Comparison of ENCODE assay signal across 18 cellular contexts in genomic region chr3:119529883-119530282, GRCh38. TPM values are rescaled to one million over a fixed set of nuclear protein-coding genes. Genes with fewer than 3 reads are reported as not detected.
DNase-seq lines count a peak whose midpoint lies in the region; ATAC-seq and TF ChIP-seq lines count a peak whose summit lies in the region.
"Had no signal": no experiment of that assay in that cellular context is flagged by ENCODE, and none has a peak within 500 bp of the region (broad histone marks: within the 10 kb centered on the region; RNA-seq: fewer than 3 reads in every experiment).

No MANE protein-coding gene starts in this region.

- no peaks in the 10 kb centered on the region for H3K9me3 ChIP-seq in fibroblast of lung (ENCODE audit: control insufficient read depth, insufficient read depth, low read depth, low read length)
- H3K9me3 ChIP-seq in osteoblast (ENCODE audit: low read depth, low read length): no peaks in the 10 kb centered on the region
- no peaks in the 10 kb centered on the region for H3K9me3 ChIP-seq in neural progenitor cell (ENCODE audit: low read depth)
- H3K9me3 ChIP-seq: testis had no signal

- H3K79me2 ChIP-seq in fibroblast of lung (ENCODE audit: control insufficient read depth, insufficient read depth, low read length): no peaks in the 10 kb centered on the region
- no peaks in the 10 kb centered on the region for H3K79me2 ChIP-seq in osteoblast (ENCODE audit: insufficient read depth, low read length)
- no peaks in the 10 kb centered on the region for H3K79me2 ChIP-seq in neural progenitor cell (ENCODE audit: low read depth)

- H3K4me3 ChIP-seq in fibroblast of lung (replicated peaks in 1 of 4; ENCODE audit: control extremely low read depth in 1 of 4, insufficient read depth in 1 of 4, low read depth in 3 of 4, low read length in 4 of 4) (no peak overlapping the region), osteoblast (ENCODE audit: insufficient read depth, low read length) (no peak overlapping the region), neural progenitor cell (no peak overlapping the region)
- H3K4me3 ChIP-seq: SK-N-MC, testis had no signal

- H3K4me2 ChIP-seq in fibroblast of lung (ENCODE audit: extremely low read depth, insufficient read depth, low read length) (peak overlapping the region; percentile 20), osteoblast (ENCODE audit: insufficient read depth, low read length) (peak overlapping the region; percentile 55), neural progenitor cell (no peak overlapping the region)

- POLR2A ChIA-PET in HEK293T (lab: Yijun Ruan, JAX): no interaction called here

- no peak overlapping the region for H3K4me3 Mint-ChIP-seq in activated T-helper 17 cell treated with anti-CD3 and anti-CD28 coated beads, Interleukin-2, amount 50 U/mL, for 72 hours
- no peak overlapping the region for H3K4me3 Mint-ChIP-seq in neural progenitor cell
- H3K4me3 Mint-ChIP-seq: activated naive CD4-positive, alpha-beta T cell treated with anti-CD3 and anti-CD28 coated beads, Interleukin-2, amount 50 U/mL, for 24 hours; effector memory CD8-positive, alpha-beta T cell; neural crest cell had no signal

- peaks cover 4% of the 10 kb centered on the region for H3K4me1 Mint-ChIP-seq in activated T-helper 17 cell treated with anti-CD3 and anti-CD28 coated beads, Interleukin-2, amount 50 U/mL, for 72 hours
- H3K4me1 Mint-ChIP-seq in neural progenitor cell: no peaks in the 10 kb centered on the region
- H3K4me1 Mint-ChIP-seq: activated naive CD4-positive, alpha-beta T cell treated with anti-CD3 and anti-CD28 coated beads, Interleukin-2, amount 50 U/mL, for 24 hours; neural crest cell had no signal

- H3K36me3 Mint-ChIP-seq in activated T-helper 17 cell treated with anti-CD3 and anti-CD28 coated beads, Interleukin-2, amount 50 U/mL, for 72 hours (ENCODE audit: low read depth): peaks cover 78% of the 10 kb centered on the region
- peaks cover 11% of the 10 kb centered on the region for H3K36me3 Mint-ChIP-seq in neural progenitor cell

- H3K9ac ChIP-seq in fibroblast of lung (ENCODE audit: insufficient read depth, low read length) (no peak overlapping the region), neural progenitor cell (no peak overlapping the region)

- peak; percentile 57 for DNase-seq in EL
- DNase-seq in fibroblast of lung (ENCODE audit: low read depth in 2 of 2): peak; percentile 37 to 64
- peak; percentile 38 for DNase-seq in osteoblast (ENCODE audit: insufficient read length, low spot score, missing footprints)
- DNase-seq in neural progenitor cell (ENCODE audit: low spot score): no peak
- no peak for DNase-seq in HEK293T (ENCODE audit: extremely low spot score)
- DNase-seq: activated CD4-positive, alpha-beta T cell treated with anti-CD3 and anti-CD28 coated beads, Interleukin-2, amount 50 U/mL, for 1 hour; central memory CD4-positive, alpha-beta T cell; DMS 273 treated with DMSO at 0.1 percent for 48 hours; effector memory CD8-positive, alpha-beta T cell; PC-3; testis had no signal

- H2AFZ ChIP-seq in fibroblast of lung (ENCODE audit: low read length) (no peak overlapping the region), osteoblast (ENCODE audit: low read length) (peak overlapping the region; percentile 29), neural progenitor cell (replicated peaks) (no peak overlapping the region)

- H3F3A ChIP-seq in neural progenitor cell (ENCODE audit: low read depth): no peaks in the 10 kb centered on the region

- H3K27ac Mint-ChIP-seq in activated T-helper 17 cell treated with anti-CD3 and anti-CD28 coated beads, Interleukin-2, amount 50 U/mL, for 72 hours: peak overlapping the region; percentile 68
- no peak overlapping the region for H3K27ac Mint-ChIP-seq in neural progenitor cell
- H3K27ac Mint-ChIP-seq: activated naive CD4-positive, alpha-beta T cell treated with anti-CD3 and anti-CD28 coated beads, Interleukin-2, amount 50 U/mL, for 24 hours; effector memory CD8-positive, alpha-beta T cell had no signal

- H3K27me3 ChIP-seq in fibroblast of lung (ENCODE audit: control insufficient read depth, insufficient read depth, low read length): no peaks in the 10 kb centered on the region
- H3K27me3 ChIP-seq in osteoblast (ENCODE audit: insufficient read depth, low read length): no peaks in the 10 kb centered on the region
- no peaks in the 10 kb centered on the region for H3K27me3 ChIP-seq in neural progenitor cell
- H3K27me3 ChIP-seq: testis had no signal

- H3K27ac ChIP-seq in fibroblast of lung (ENCODE audit: insufficient read depth, low read length) (no peak overlapping the region), osteoblast (ENCODE audit: low read depth, low read length) (peak overlapping the region; percentile 24), neural progenitor cell (no peak overlapping the region)
- H3K27ac ChIP-seq: C4-2B, SK-N-MC, testis had no signal

- no peak for TF ChIP-seq CTCF in fibroblast of lung (conservative IDR thresholded peaks at IDR 0.05 in 1 of 2, IDR thresholded peaks at IDR 0.05 in 1 of 2; ENCODE audit: low read depth in 1 of 2, low read length in 2 of 2)
- TF ChIP-seq CTCF in osteoblast (IDR thresholded peaks at IDR 0.05; ENCODE audit: extremely low read depth, low read depth, low read length): no peak
- TF ChIP-seq CTCF in neural progenitor cell (IDR thresholded peaks at IDR 0.05): no peak

- no peaks in the 10 kb centered on the region for H3K9me3 Mint-ChIP-seq in activated T-helper 17 cell treated with anti-CD3 and anti-CD28 coated beads, Interleukin-2, amount 50 U/mL, for 72 hours
- no peaks in the 10 kb centered on the region for H3K9me3 Mint-ChIP-seq in neural progenitor cell
- H3K9me3 Mint-ChIP-seq: activated naive CD4-positive, alpha-beta T cell treated with anti-CD3 and anti-CD28 coated beads, Interleukin-2, amount 50 U/mL, for 24 hours; effector memory CD8-positive, alpha-beta T cell; neural crest cell had no signal

- H3K36me3 ChIP-seq in fibroblast of lung (ENCODE audit: control insufficient read depth, insufficient read depth, low read length): no peaks in the 10 kb centered on the region
- H3K36me3 ChIP-seq in osteoblast (ENCODE audit: insufficient read depth, low read length): peaks cover 6% of the 10 kb centered on the region
- H3K36me3 ChIP-seq in neural progenitor cell: no peaks in the 10 kb centered on the region

- CTCF ChIA-PET in HEK293T (lab: Yijun Ruan, JAX): no interaction called here

- H3K4me1 ChIP-seq in fibroblast of lung (ENCODE audit: control insufficient read depth, extremely low read depth, insufficient read depth, low read length) (peaks cover 4% of the 10 kb centered on the region), osteoblast (ENCODE audit: insufficient read depth, low read length) (peaks cover 11% of the 10 kb centered on the region), neural progenitor cell (no peaks in the 10 kb centered on the region)
- H3K4me1 ChIP-seq: testis had no signal

- no peaks in the 10 kb centered on the region for H3K27me3 Mint-ChIP-seq in activated T-helper 17 cell treated with anti-CD3 and anti-CD28 coated beads, Interleukin-2, amount 50 U/mL, for 72 hours
- H3K27me3 Mint-ChIP-seq in neural progenitor cell (ENCODE audit: insufficient read depth, low read depth): no peaks in the 10 kb centered on the region
- H3K27me3 Mint-ChIP-seq: activated naive CD4-positive, alpha-beta T cell treated with anti-CD3 and anti-CD28 coated beads, Interleukin-2, amount 50 U/mL, for 24 hours; effector memory CD8-positive, alpha-beta T cell had no signal

- ATAC-seq in activated T-helper 17 cell treated with anti-CD3 and anti-CD28 coated beads, Interleukin-2, amount 50 U/mL, for 72 hours (replicated peaks): no peak
- ATAC-seq in GM21390 (IDR thresholded peaks at IDR 0.05; ENCODE audit: unreplicated experiment) (no peak), GM21447 (IDR thresholded peaks at IDR 0.05; ENCODE audit: unreplicated experiment) (no peak)
- ATAC-seq: effector memory CD8-positive, alpha-beta T cell; PC-3 had no signal

- no peaks in the 10 kb centered on the region for H4K20me1 ChIP-seq in fibroblast of lung (ENCODE audit: control insufficient read depth, extremely low read depth, insufficient read depth, low read length)
- no peaks in the 10 kb centered on the region for H4K20me1 ChIP-seq in osteoblast (ENCODE audit: insufficient read depth, low read length)
- H4K20me1 ChIP-seq in neural progenitor cell (ENCODE audit: low read depth): no peaks in the 10 kb centered on the region

TF ChIP-seq in HEK293T, 16 proteins besides CTCF, POLR2A, EP300 and RAD21 (continues in another document):
- TF ChIP-seq SP1 (IDR thresholded peaks at IDR 0.05): no peak
- TF ChIP-seq FOXA1 (IDR thresholded peaks at IDR 0.05): no peak
- TF ChIP-seq NFRKB (IDR thresholded peaks at IDR 0.05): no peak
- no peak for TF ChIP-seq PKNOX1 (IDR thresholded peaks at IDR 0.05)

RNA-seq across cellular contexts. Expression of gene CD80, which starts 29.5 kb away (rescaled TPM):
- total RNA-seq in activated T-helper 17 cell treated with anti-CD3 and anti-CD28 coated beads, Interleukin-2, amount 50 U/mL, for 72 hours: 10 to 100 TPM; 24.3 to 28.8 TPM
- total RNA-seq in fibroblast of lung: under 0.01 TPM in 2 replicates
- polyA plus RNA-seq in fibroblast of lung: 0.06 TPM in 1 of 2 replicates, not detected in the other
- polyA plus RNA-seq in fibroblast of lung (2012): not detected in 2 replicates
- polyA minus RNA-seq in fibroblast of lung (ENCODE audit: low replicate concordance): not detected in 2 replicates
- 2.5 and 3.2 TPM in 2 replicates for total RNA-seq in osteoblast
- total RNA-seq in neural progenitor cell (ENCODE audit: low replicate concordance): 0.30 TPM in 1 of 2 replicates, not detected in the other
- total RNA-seq: neural crest cell, PC-3 had no signal

RNA-seq across cellular contexts. Expression of gene TIMMDC1, which starts 31.5 kb away (rescaled TPM):
- total RNA-seq in activated T-helper 17 cell treated with anti-CD3 and anti-CD28 coated beads, Interleukin-2, amount 50 U/mL, for 72 hours: 10 to 100 TPM; 55.6 to 89.7 TPM
- total RNA-seq in fibroblast of lung (52.6 and 59.5 TPM in 2 replicates), osteoblast (59.4 and 60.1 TPM in 2 replicates), neural progenitor cell (ENCODE audit: low replicate concordance) (66.0 and 91.7 TPM in 2 replicates)
- polyA plus RNA-seq in fibroblast of lung: 60.1 and 60.2 TPM in 2 replicates
- 72.1 and 85.3 TPM in 2 replicates for polyA plus RNA-seq in fibroblast of lung (2012)
- polyA minus RNA-seq in fibroblast of lung (ENCODE audit: low replicate concordance): 51.1 and 60.1 TPM in 2 replicates

RNA-seq across cellular contexts. Expression of gene ADPRH, which starts 49.4 kb away (rescaled TPM):
- 10 to 100 TPM; 11.4 to 14.7 TPM for total RNA-seq in activated T-helper 17 cell treated with anti-CD3 and anti-CD28 coated beads, Interleukin-2, amount 50 U/mL, for 72 hours
- total RNA-seq in fibroblast of lung (3.1 and 7.4 TPM in 2 replicates), osteoblast (7.2 and 8.3 TPM in 2 replicates), neural progenitor cell (ENCODE audit: low replicate concordance) (0.77 and 1.4 TPM in 2 replicates)
- 1.1 and 3.0 TPM in 2 replicates for polyA plus RNA-seq in fibroblast of lung
- polyA plus RNA-seq in fibroblast of lung (2012): 1.1 and 3.1 TPM in 2 replicates
- 4.0 TPM in 1 of 2 replicates, not detected in the other for polyA minus RNA-seq in fibroblast of lung (ENCODE audit: low replicate concordance)

Comparison
In these comparisons a context has a peak if more than half of its experiments do, and no peak if none do; other contexts are left out.
1. DNase-seq: peak in EL (single experiment), fibroblast of lung (2 of 2) and osteoblast (single experiment); none in neural progenitor cell (single experiment) and HEK293T (single experiment).